ENCODE assay signal across 2 cellular contexts in the genomic region with DNA sequence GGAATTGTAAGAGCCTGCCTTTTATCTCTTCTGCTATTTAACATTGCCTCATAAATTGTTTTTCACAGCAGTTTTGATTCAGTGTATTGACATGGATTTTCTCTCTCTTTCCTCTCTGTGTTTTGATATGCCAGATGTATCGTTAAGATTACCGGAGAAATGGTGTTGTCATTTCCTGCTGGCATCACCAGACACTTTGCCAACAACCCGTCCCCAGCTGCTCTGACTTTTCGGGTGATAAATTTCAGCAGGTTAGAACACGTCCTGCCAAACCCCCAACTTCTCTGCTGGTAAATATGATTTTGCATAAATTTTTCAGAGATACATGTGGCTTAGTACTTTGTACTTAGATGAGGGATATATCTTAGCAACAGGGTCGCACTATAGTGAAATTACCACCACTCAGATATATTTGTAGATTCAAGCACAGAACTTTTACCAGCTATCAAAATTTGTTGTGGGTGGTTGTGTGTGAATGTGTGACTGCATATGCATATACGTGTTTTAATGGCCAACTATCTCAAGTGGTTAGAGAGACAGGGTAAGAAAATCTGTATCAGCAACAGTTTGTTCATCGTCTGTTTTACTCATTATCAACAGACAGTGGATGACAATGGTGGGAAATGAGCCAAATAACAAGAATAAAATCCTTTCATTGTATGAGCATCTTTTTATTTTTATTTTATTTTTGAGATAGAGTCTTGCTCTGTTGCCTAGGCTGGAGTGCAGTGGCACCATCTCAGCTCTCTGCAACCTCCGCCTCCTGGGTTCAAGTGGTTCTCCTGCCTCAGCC.
TF ChIP-seq lines count a peak whose summit lies in the region.

No MANE protein-coding gene starts in this region.

TF ChIP-seq in SK-N-SH, 30 proteins besides CTCF, POLR2A, EP300 and RAD21:
- TF ChIP-seq, protein P1, sequence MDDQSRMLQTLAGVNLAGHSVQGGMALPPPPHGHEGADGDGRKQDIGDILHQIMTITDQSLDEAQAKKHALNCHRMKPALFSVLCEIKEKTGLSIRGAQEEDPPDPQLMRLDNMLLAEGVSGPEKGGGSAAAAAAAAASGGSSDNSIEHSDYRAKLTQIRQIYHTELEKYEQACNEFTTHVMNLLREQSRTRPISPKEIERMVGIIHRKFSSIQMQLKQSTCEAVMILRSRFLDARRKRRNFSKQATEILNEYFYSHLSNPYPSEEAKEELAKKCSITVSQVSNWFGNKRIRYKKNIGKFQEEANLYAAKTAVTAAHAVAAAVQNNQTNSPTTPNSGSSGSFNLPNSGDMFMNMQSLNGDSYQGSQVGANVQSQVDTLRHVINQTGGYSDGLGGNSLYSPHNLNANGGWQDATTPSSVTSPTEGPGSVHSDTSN (IDR thresholded peaks at IDR 0.05) = peak; percentile 45
- TF ChIP-seq IRF3 (IDR thresholded peaks at IDR 0.05; ENCODE audit: low read depth, low read length) = no peak
- no peak for TF ChIP-seq NRF1 (IDR thresholded peaks at IDR 0.05; ENCODE audit: low read depth, low read length)
- no peak for TF ChIP-seq MEF2A (IDR thresholded peaks at IDR 0.05; ENCODE audit: borderline replicate concordance, low read depth)
- peak; percentile 34; the same call in 1 of the 2 replicates for TF ChIP-seq NFIC (IDR thresholded peaks at IDR 0.05; ENCODE audit: borderline replicate concordance)
- TF ChIP-seq TEAD4 (IDR thresholded peaks at IDR 0.05; ENCODE audit: borderline replicate concordance, insufficient read depth) = no peak
- TF ChIP-seq TCF12 (IDR thresholded peaks at IDR 0.05) = peak; percentile 40; the same call in 1 of the 2 replicates
- TF ChIP-seq USF2 (IDR thresholded peaks at IDR 0.05; ENCODE audit: borderline replicate concordance, low read depth, low read length) = no peak
- TF ChIP-seq YY1 (IDR thresholded peaks at IDR 0.05; ENCODE audit: low read depth) = no peak
- no peak for TF ChIP-seq ELF1 (IDR thresholded peaks at IDR 0.05)
- TF ChIP-seq RXRA (IDR thresholded peaks at IDR 0.05; ENCODE audit: borderline replicate concordance, low read depth) = no peak
- TF ChIP-seq, protein P2, sequence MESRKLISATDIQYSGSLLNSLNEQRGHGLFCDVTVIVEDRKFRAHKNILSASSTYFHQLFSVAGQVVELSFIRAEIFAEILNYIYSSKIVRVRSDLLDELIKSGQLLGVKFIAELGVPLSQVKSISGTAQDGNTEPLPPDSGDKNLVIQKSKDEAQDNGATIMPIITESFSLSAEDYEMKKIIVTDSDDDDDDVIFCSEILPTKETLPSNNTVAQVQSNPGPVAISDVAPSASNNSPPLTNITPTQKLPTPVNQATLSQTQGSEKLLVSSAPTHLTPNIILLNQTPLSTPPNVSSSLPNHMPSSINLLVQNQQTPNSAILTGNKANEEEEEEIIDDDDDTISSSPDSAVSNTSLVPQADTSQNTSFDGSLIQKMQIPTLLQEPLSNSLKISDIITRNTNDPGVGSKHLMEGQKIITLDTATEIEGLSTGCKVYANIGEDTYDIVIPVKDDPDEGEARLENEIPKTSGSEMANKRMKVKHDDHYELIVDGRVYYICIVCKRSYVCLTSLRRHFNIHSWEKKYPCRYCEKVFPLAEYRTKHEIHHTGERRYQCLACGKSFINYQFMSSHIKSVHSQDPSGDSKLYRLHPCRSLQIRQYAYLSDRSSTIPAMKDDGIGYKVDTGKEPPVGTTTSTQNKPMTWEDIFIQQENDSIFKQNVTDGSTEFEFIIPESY (IDR thresholded peaks at IDR 0.05; ENCODE audit: borderline replicate concordance, low read depth) = no peak
- TF ChIP-seq MXI1 (IDR thresholded peaks at IDR 0.05; ENCODE audit: low read depth, low read length) = no peak
- TF ChIP-seq RCOR1 (IDR thresholded peaks at IDR 0.05; ENCODE audit: low read length) = no peak
- no peak for TF ChIP-seq FOXJ3 (CRISPR knock-in tag; IDR thresholded peaks at IDR 0.05)

TF ChIP-seq in SK-N-SH treated with all-trans-retinoic acid at 6 μM for 48 hours, 23 proteins besides CTCF, POLR2A, EP300 and RAD21 (continued from another document):
- no peak for TF ChIP-seq PATZ1 (CRISPR knock-in tag; IDR thresholded peaks at IDR 0.05; ENCODE audit: borderline replicate concordance)
- TF ChIP-seq ZNF8 (CRISPR knock-in tag; IDR thresholded peaks at IDR 0.05) = no peak
- no peak for TF ChIP-seq OSR1 (CRISPR knock-in tag; IDR thresholded peaks at IDR 0.05)
- no peak for TF ChIP-seq ZFP3 (CRISPR knock-in tag; IDR thresholded peaks at IDR 0.05)
- TF ChIP-seq ISL1 (CRISPR knock-in tag; IDR thresholded peaks at IDR 0.05) = no peak
- no peak for TF ChIP-seq CSDC2 (CRISPR knock-in tag; IDR thresholded peaks at IDR 0.05)
- no peak for TF ChIP-seq PPARA (CRISPR knock-in tag; IDR thresholded peaks at IDR 0.05; ENCODE audit: borderline replicate concordance)
- no peak for TF ChIP-seq ESRRG (CRISPR knock-in tag; IDR thresholded peaks at IDR 0.05)
TF ChIP-seq in SK-N-SH treated with all-trans-retinoic acid at 6 μM for 48 hours: peak in this region for 0.
